In the genomic region with DNA sequence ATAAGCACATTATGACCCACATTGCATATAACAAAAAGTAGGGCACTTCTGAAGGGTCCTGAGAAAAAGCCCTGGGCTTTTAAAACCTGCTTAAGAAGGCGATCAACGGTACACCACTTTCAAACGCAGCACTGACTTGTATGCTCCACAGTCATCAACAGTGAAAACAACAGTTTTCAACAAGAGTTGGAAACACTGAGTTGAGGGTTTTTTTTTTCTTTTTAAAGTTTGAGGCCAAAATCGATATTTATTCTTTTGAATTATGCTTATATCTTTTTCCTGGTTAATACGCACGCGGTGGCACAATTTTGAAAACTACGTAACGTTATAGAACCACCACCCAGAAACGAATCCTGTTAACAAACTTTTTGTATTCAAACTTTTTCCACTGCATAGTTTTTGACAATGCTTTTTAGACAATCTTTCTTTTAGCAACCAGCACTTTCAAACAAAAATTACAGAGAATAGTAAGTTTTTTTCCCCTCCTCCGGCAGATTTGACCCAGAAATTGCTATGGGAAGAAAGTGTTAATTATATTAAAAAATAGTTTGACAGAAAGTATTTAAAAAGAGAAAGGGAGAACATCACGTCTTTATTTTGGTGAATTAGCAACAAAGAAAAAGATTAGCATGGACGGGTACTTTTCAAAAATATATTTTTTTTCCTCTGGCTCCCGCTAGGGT, we compare ENCODE assay signal across 8 cellular contexts. TPM values are rescaled to one million over a fixed set of nuclear protein-coding genes. Genes with fewer than 3 reads are reported as not detected.
DNase-seq lines count a peak whose midpoint lies in the region; ATAC-seq, FAIRE-seq and TF ChIP-seq lines count a peak whose summit lies in the region.

No MANE protein-coding gene starts in this region.

- H3K4me1 Mint-ChIP-seq in central memory CD8-positive, alpha-beta T cell = peaks cover 35% of the 10 kb centered on the region

- no peaks in the 10 kb centered on the region for H3K36me3 ChIP-seq in mucosa of rectum (ENCODE audit: control insufficient read depth in 2 of 2, insufficient read depth in 2 of 2, low read length in 2 of 2)

- no peak for TF ChIP-seq RAD21 in A549 (conservative IDR thresholded peaks at IDR 0.05 in 1 of 2, IDR thresholded peaks at IDR 0.05 in 1 of 2)

- FAIRE-seq in A549 (lab: Jason Lieb, UNC) (no peak), HTR-8/SVneo (lab: Jason Lieb, UNC) (no peak)

- H3K4me1 ChIP-seq in A549 (peaks cover 26% of the 10 kb centered on the region), mucosa of rectum (ENCODE audit: control insufficient read depth in 2 of 2, insufficient read depth in 2 of 2, low read length in 2 of 2) (peaks cover 26% of the 10 kb centered on the region in 2 donors)

- peak overlapping the region; percentile 67 for H3K4me3 ChIP-seq in A549
- peak overlapping the region; percentile 68 for H3K4me3 ChIP-seq in Jurkat, Clone E6-1 (ENCODE audit: low read length)
- peak overlapping the region; percentile 78 to 82 for H3K4me3 ChIP-seq in mucosa of rectum (ENCODE audit: low read length in 2 of 2)

- no peaks in the 10 kb centered on the region for H3K9me3 Mint-ChIP-seq in central memory CD8-positive, alpha-beta T cell

- POLR2A ChIA-PET in A549 (lab: Yijun Ruan, JAX) = no interaction called here

- peak overlapping the region; percentile 87 for H3K4me3 Mint-ChIP-seq in central memory CD8-positive, alpha-beta T cell

- CTCF ChIA-PET in A549 (lab: Yijun Ruan, JAX) = interaction anchor here (1.0 to 2.0 kb wide), 2 partner anchors 9 to 146 kb away, joined by 4 to 8 read pairs; no protein-coding TSS in a partner anchor

- H3K27ac ChIP-seq in A549 (peak overlapping the region; percentile 86 to 96), mucosa of rectum (ENCODE audit: low read depth in 2 of 2, low read length in 2 of 2) (peak overlapping the region; percentile 94)

- WGBS in A549 (ENCODE audit: missing lambda C conversion rate) = 53% methylated on average over 14 of the region's 14 CpGs

- ATAC-seq in A549 = no peak
- no peak for ATAC-seq in central memory CD8-positive, alpha-beta T cell (replicated peaks; ENCODE audit: extremely low read depth, poor library complexity, severe bottlenecking)
- no peak for ATAC-seq in HG02938 (IDR thresholded peaks at IDR 0.05; ENCODE audit: unreplicated experiment)
- ATAC-seq in left colon = no peak
- no peak for ATAC-seq in GM21515 (IDR thresholded peaks at IDR 0.05; ENCODE audit: unreplicated experiment)

- H3K9me3 ChIP-seq in A549 (no peaks in the 10 kb centered on the region), mucosa of rectum (ENCODE audit: control insufficient read depth in 2 of 2, low read length in 2 of 2) (no peaks in the 10 kb centered on the region)

- peak overlapping the region; percentile 93 for H3K4me2 ChIP-seq in A549

- no peak for TF ChIP-seq CTCF in A549 (IDR thresholded peaks at IDR 0.05)

- peak overlapping the region; percentile 92 for H3K27ac Mint-ChIP-seq in central memory CD8-positive, alpha-beta T cell (ENCODE audit: low read depth)

- H3K27me3 ChIP-seq in mucosa of rectum (ENCODE audit: control insufficient read depth in 2 of 2, insufficient read depth in 2 of 2, low read length in 2 of 2) = no peaks in the 10 kb centered on the region

- no peak for TF ChIP-seq POLR2A in A549 (IDR thresholded peaks at IDR 0.05; ENCODE audit: low read length)

- H3K36me3 Mint-ChIP-seq in central memory CD8-positive, alpha-beta T cell (ENCODE audit: insufficient read depth) = peaks cover 18% of the 10 kb centered on the region

- DNase-seq in A549 (ENCODE audit: low read depth in 1 of 2, low spot score in 1 of 2) (no peak), HTR-8/SVneo (ENCODE audit: insufficient read length, low spot score) (no peak), left colon (no peak)
- DNase-seq in Jurkat, Clone E6-1 (ENCODE audit: low read depth, low spot score) = no peak
- DNase-seq in central memory CD8-positive, alpha-beta T cell (ENCODE audit: low spot score in 2 of 2) = no peak

- H3K27me3 Mint-ChIP-seq in central memory CD8-positive, alpha-beta T cell = no peaks in the 10 kb centered on the region

- H3K9ac ChIP-seq in mucosa of rectum (ENCODE audit: low read depth in 1 of 2, low read length in 2 of 2) = peak overlapping the region; percentile 70 to 80

- TF ChIP-seq EP300 in A549 (IDR thresholded peaks at IDR 0.05) = no peak

- intact Hi-C loops in left colon (cut with DNase I, micrococcal nuclease) = loop anchor here in 1 of 2 donors (5.0 kb wide), 1 partner anchor 148 kb away; a partner anchor contains a TSS

TF ChIP-seq in A549, 52 proteins besides CTCF, POLR2A, EP300 and RAD21:
- TF ChIP-seq, protein P1, sequence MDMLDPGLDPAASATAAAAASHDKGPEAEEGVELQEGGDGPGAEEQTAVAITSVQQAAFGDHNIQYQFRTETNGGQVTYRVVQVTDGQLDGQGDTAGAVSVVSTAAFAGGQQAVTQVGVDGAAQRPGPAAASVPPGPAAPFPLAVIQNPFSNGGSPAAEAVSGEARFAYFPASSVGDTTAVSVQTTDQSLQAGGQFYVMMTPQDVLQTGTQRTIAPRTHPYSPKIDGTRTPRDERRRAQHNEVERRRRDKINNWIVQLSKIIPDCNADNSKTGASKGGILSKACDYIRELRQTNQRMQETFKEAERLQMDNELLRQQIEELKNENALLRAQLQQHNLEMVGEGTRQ (IDR thresholded peaks at IDR 0.05) = no peak
- TF ChIP-seq MYC (IDR thresholded peaks at IDR 0.05; ENCODE audit: borderline replicate concordance, low read length) = no peak
- no peak for TF ChIP-seq EHMT2 (IDR thresholded peaks at IDR 0.05; ENCODE audit: low read depth)
- no peak for TF ChIP-seq NFE2L2 (conservative IDR thresholded peaks at IDR 0.05; ENCODE audit: low read length)
- no peak for TF ChIP-seq HDAC2 (IDR thresholded peaks at IDR 0.05)
- no peak for TF ChIP-seq ZNF302 (CRISPR knock-in tag; IDR thresholded peaks at IDR 0.05)
- TF ChIP-seq MAFK (IDR thresholded peaks at IDR 0.05; ENCODE audit: partially characterized antibody) = no peak
- TF ChIP-seq NPAS2 (CRISPR knock-in tag; IDR thresholded peaks at IDR 0.05; ENCODE audit: borderline replicate concordance) = no peak
- no peak for TF ChIP-seq BHLHE40 (IDR thresholded peaks at IDR 0.05; ENCODE audit: low read depth, low read length)
- no peak for TF ChIP-seq CEBPB (IDR thresholded peaks at IDR 0.05)
- no peak for TF ChIP-seq HEYL (CRISPR knock-in tag; IDR thresholded peaks at IDR 0.05)
- TF ChIP-seq, protein P2, sequence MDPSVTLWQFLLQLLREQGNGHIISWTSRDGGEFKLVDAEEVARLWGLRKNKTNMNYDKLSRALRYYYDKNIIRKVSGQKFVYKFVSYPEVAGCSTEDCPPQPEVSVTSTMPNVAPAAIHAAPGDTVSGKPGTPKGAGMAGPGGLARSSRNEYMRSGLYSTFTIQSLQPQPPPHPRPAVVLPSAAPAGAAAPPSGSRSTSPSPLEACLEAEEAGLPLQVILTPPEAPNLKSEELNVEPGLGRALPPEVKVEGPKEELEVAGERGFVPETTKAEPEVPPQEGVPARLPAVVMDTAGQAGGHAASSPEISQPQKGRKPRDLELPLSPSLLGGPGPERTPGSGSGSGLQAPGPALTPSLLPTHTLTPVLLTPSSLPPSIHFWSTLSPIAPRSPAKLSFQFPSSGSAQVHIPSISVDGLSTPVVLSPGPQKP (IDR thresholded peaks at IDR 0.05; ENCODE audit: low read depth, low read length) = no peak
- TF ChIP-seq PHF8 (IDR thresholded peaks at IDR 0.05; ENCODE audit: borderline replicate concordance, low read depth) = no peak
- TF ChIP-seq CBX8 (IDR thresholded peaks at IDR 0.05) = no peak
- no peak for TF ChIP-seq SMC3 (IDR thresholded peaks at IDR 0.05)

RNA-seq across cellular contexts. Expression of a gene that starts 1.0 kb away (rescaled TPM):
- polyA plus RNA-seq in A549 (2011; rRNA removed) (9.8 and 11.9 TPM in 2 replicates), A549 (2017; fragmentation: RNase III; extraction: RNeasy Plus Mini Kit Qiagen cat#74134 plus additional on column Dnase treatment) (7.1 to 7.4 TPM (median 7.2 TPM) in 3 replicates)
- polyA plus RNA-seq in A549 (2012; cell fraction: cytosol; rRNA removed) = 2.7 and 3.1 TPM in 2 replicates
- polyA plus RNA-seq in A549 (2012; cell fraction: nucleus; rRNA removed) = 1.0 and 1.8 TPM in 2 replicates
- polyA minus RNA-seq in A549 (2011; rRNA and poly(A)+ RNA removed) = 4.0 and 4.5 TPM in 2 replicates
- 11.3 TPM for polyA plus RNA-seq in Jurkat, Clone E6-1 (2012; ENCODE audit: insufficient read depth, insufficient read length)
- total RNA-seq in left colon = 10 to 100 TPM; 26.6 to 28.8 TPM

RNA-seq across cellular contexts. Expression of a gene that starts 27.2 kb away (rescaled TPM):
- polyA plus RNA-seq in A549 (2011; rRNA removed) (not detected in 2 replicates), A549 (2017; fragmentation: RNase III; extraction: RNeasy Plus Mini Kit Qiagen cat#74134 plus additional on column Dnase treatment) (not detected in 3 replicates)
- not detected in 2 replicates for polyA plus RNA-seq in A549 (2012; cell fraction: cytosol; rRNA removed)
- not detected in 2 replicates for polyA plus RNA-seq in A549 (2012; cell fraction: nucleus; rRNA removed)
- polyA minus RNA-seq in A549 (2011; rRNA and poly(A)+ RNA removed) = not detected in 2 replicates
- not detected for polyA plus RNA-seq in Jurkat, Clone E6-1 (2012; ENCODE audit: insufficient read depth, insufficient read length)
- total RNA-seq in left colon = not detected
